ENCODE assay signal across 14 cellular contexts in genomic region chr1:56156937-56157336, GRCh38.
A peak's percentile ranks its signal among the peaks of the same experiment; 100 is the strongest.
DNase-seq lines count a peak whose midpoint lies in the region; ATAC-seq and TF ChIP-seq lines count a peak whose summit lies in the region.
"Had no signal": no experiment of that assay in that cellular context is flagged by ENCODE, and none has a peak within 500 bp of the region (broad histone marks: within the 10 kb centered on the region; RNA-seq: fewer than 3 reads in every experiment).

No MANE protein-coding gene starts in this region.

- no peak overlapping the region for H4K5ac ChIP-seq in H9 (ENCODE audit: insufficient read length, low read depth, low read length)

- no peaks in the 10 kb centered on the region for H4K20me1 ChIP-seq in H9 (ENCODE audit: control insufficient read depth, insufficient read depth, insufficient read length)

- H3K4me3 Mint-ChIP-seq in H9 (no peak overlapping the region), WTC11 (no peak overlapping the region)
- H3K4me3 Mint-ChIP-seq in activated T-helper 2 cell treated with anti-CD3 and anti-CD28 coated beads, Interferon-gamma antibody, Interleukin-2, Interleukin-4, amounts not matched to agents 10 μg/mL and 5 μg/mL and 100 μg/mL, durations not matched to agents 14 hours and 24 hours and 36 hours (ENCODE audit: low read depth) = no peak overlapping the region
- H3K4me3 Mint-ChIP-seq: IgD-negative memory B cell had no signal

- CTCF ChIA-PET in WTC11 (lab: Charles Lee) = no interaction called here

- H3K79me2 ChIP-seq in H9 (ENCODE audit: insufficient read depth, low read length) = no peaks in the 10 kb centered on the region

- no peak overlapping the region for H3K9ac ChIP-seq in H9 (ENCODE audit: extremely low read depth, insufficient read length, low read length)
- H3K9ac ChIP-seq: SK-N-SH had no signal

- TF ChIP-seq CTCF in H9 (conservative IDR thresholded peaks at IDR 0.05) = no peak
- TF ChIP-seq CTCF in WTC11 (IDR thresholded peaks at IDR 0.05) = no peak

- H4K91ac ChIP-seq in H9 (ENCODE audit: insufficient read length, low read depth, low read length) = no peak overlapping the region

- no peak overlapping the region for H3K27ac ChIP-seq in H9 (ENCODE audit: insufficient read length, low read depth, low read length)

- H3K14ac ChIP-seq in H9 (ENCODE audit: insufficient read depth, low read length) = no peak overlapping the region

- H3T11ph ChIP-seq in H9 (ENCODE audit: low read length) = no peak overlapping the region

- no peak overlapping the region for H4K8ac ChIP-seq in H9 (replicated peaks; ENCODE audit: insufficient read length, low read depth, low read length)

- no peaks in the 10 kb centered on the region; a peak in 1 of 5 replicates for H3K9me3 Mint-ChIP-seq in H9
- no peaks in the 10 kb centered on the region; the same call in 1 of the 2 replicates for H3K9me3 Mint-ChIP-seq in WTC11
- no peaks in the 10 kb centered on the region for H3K9me3 Mint-ChIP-seq in activated T-helper 2 cell treated with anti-CD3 and anti-CD28 coated beads, Interferon-gamma antibody, Interleukin-2, Interleukin-4, amounts not matched to agents 10 μg/mL and 5 μg/mL and 100 μg/mL, durations not matched to agents 14 hours and 24 hours and 36 hours

- H3K4me2 ChIP-seq in H9 (ENCODE audit: insufficient read depth, insufficient read length, low read length) = no peak overlapping the region
- H3K4me2 ChIP-seq: SK-N-SH had no signal

- DNase-seq in ELF-1 (ENCODE audit: low read depth, low spot score) (peak; percentile 10), H9 (peak; percentile 35), WTC11 (ENCODE audit: low spot score) (no peak), sciatic nerve (ENCODE audit: low spot score) (no peak), COLO668 (lab: John Stamatoyannopoulos, UW; ENCODE audit: unreplicated experiment) (no peak)
- no peak for DNase-seq in activated T-helper 2 cell treated with anti-CD3 and anti-CD28 coated beads, Interferon-gamma antibody, Interleukin-2, Interleukin-4, amounts not matched to agents 10 μg/mL and 5 μg/mL and 100 μg/mL, durations not matched to agents 14 hours and 24 hours and 36 hours (ENCODE audit: low spot score)
- DNase-seq: BE2C, Kasumi-1, NCI-H1694, PC-3, SIG-M5, SK-N-SH had no signal

- H2BK12ac ChIP-seq in H9 (ENCODE audit: insufficient read length, low read depth, low read length) = no peak overlapping the region

- H2BK120ac ChIP-seq in H9 (ENCODE audit: low read depth, low read length, poor library complexity, severe bottlenecking) = no peak overlapping the region

- ATAC-seq in WTC11 (peak; percentile 67), sciatic nerve (peak; percentile 65), GM21723 (IDR thresholded peaks at IDR 0.05; ENCODE audit: unreplicated experiment) (no peak)
- ATAC-seq: PC-3 had no signal

- intact Hi-C loops in sciatic nerve (cut with DNase I) = no loop called here
- intact Hi-C loops in activated T-helper 2 cell treated with anti-CD3 and anti-CD28 coated beads, Interferon-gamma antibody, Interleukin-2, Interleukin-4, amounts not matched to agents 10 μg/mL and 5 μg/mL and 100 μg/mL, durations not matched to agents 14 hours and 24 hours and 36 hours (cut with micrococcal nuclease) = no loop called here

- no peak overlapping the region for H2BK15ac ChIP-seq in H9 (ENCODE audit: low read depth, low read length)

- H3K27me3 Mint-ChIP-seq in H9 (ENCODE audit: low read depth) (no peaks in the 10 kb centered on the region), WTC11 (ENCODE audit: low read depth) (no peaks in the 10 kb centered on the region)
- H3K27me3 Mint-ChIP-seq in activated T-helper 2 cell treated with anti-CD3 and anti-CD28 coated beads, Interferon-gamma antibody, Interleukin-2, Interleukin-4, amounts not matched to agents 10 μg/mL and 5 μg/mL and 100 μg/mL, durations not matched to agents 14 hours and 24 hours and 36 hours (ENCODE audit: low read depth) = no peaks in the 10 kb centered on the region

- no peak overlapping the region for H3K4ac ChIP-seq in H9 (ENCODE audit: low read depth, low read length)

- H3K27me3 ChIP-seq in H9 (ENCODE audit: insufficient read depth, low read length) = no peaks in the 10 kb centered on the region
- H3K27me3 ChIP-seq: BE2C had no signal

- no CpG with 5 or more reads among the region's 6 CpGs for WGBS in H9 (ENCODE audit: extremely low coverage, insufficient read length, low lambda C conversion rate)

- H3K36me3 Mint-ChIP-seq in H9 (ENCODE audit: insufficient read depth in 1 of 3, low read depth in 3 of 3) = no peaks in the 10 kb centered on the region; a peak in 1 of 7 replicates
- no peaks in the 10 kb centered on the region for H3K36me3 Mint-ChIP-seq in WTC11
- H3K36me3 Mint-ChIP-seq in activated T-helper 2 cell treated with anti-CD3 and anti-CD28 coated beads, Interferon-gamma antibody, Interleukin-2, Interleukin-4, amounts not matched to agents 10 μg/mL and 5 μg/mL and 100 μg/mL, durations not matched to agents 14 hours and 24 hours and 36 hours (ENCODE audit: low read depth) = no peaks in the 10 kb centered on the region
- H3K36me3 Mint-ChIP-seq: IgD-negative memory B cell had no signal

- no peak overlapping the region for H3K18ac ChIP-seq in H9 (ENCODE audit: insufficient read length, low read depth, low read length)

- no peaks in the 10 kb centered on the region for H3K9me3 ChIP-seq in H9 (ENCODE audit: control insufficient read depth, low read depth, low read length)
- H3K9me3 ChIP-seq: BE2C, SK-N-SH had no signal

- H2AK5ac ChIP-seq in H9 (ENCODE audit: insufficient read length, low read length) = no peak overlapping the region

- POLR2A ChIA-PET in WTC11 (lab: Charles Lee) = no interaction called here

- H3K23me2 ChIP-seq in H9 (ENCODE audit: insufficient read length, low read depth, low read length, poor library complexity, severe bottlenecking) = no peaks in the 10 kb centered on the region

- H2AFZ ChIP-seq in H9 (ENCODE audit: low read length) = no peak overlapping the region

- no peak overlapping the region for H2BK20ac ChIP-seq in H9 (ENCODE audit: low read depth, low read length, poor library complexity, severe bottlenecking)

- peaks cover 0 to 2% of the 10 kb centered on the region in 2 experiments; a peak in 2 of 4 replicates for H3K4me1 Mint-ChIP-seq in H9
- H3K4me1 Mint-ChIP-seq in WTC11 = peaks cover 11% of the 10 kb centered on the region
- H3K4me1 Mint-ChIP-seq in activated T-helper 2 cell treated with anti-CD3 and anti-CD28 coated beads, Interferon-gamma antibody, Interleukin-2, Interleukin-4, amounts not matched to agents 10 μg/mL and 5 μg/mL and 100 μg/mL, durations not matched to agents 14 hours and 24 hours and 36 hours (ENCODE audit: low read depth) = no peaks in the 10 kb centered on the region

- no peak overlapping the region for H3K56ac ChIP-seq in H9 (ENCODE audit: insufficient read length, low read depth, low read length)

- H2BK5ac ChIP-seq in H9 (ENCODE audit: insufficient read length, low read length) = no peak overlapping the region

- H3K27ac Mint-ChIP-seq in H9 (peak overlapping the region in 1 of 3 experiments; percentile 45; a peak in 1 of 7 replicates), WTC11 (no peak overlapping the region)
- no peak overlapping the region for H3K27ac Mint-ChIP-seq in activated T-helper 2 cell treated with anti-CD3 and anti-CD28 coated beads, Interferon-gamma antibody, Interleukin-2, Interleukin-4, amounts not matched to agents 10 μg/mL and 5 μg/mL and 100 μg/mL, durations not matched to agents 14 hours and 24 hours and 36 hours
- H3K27ac Mint-ChIP-seq: IgD-negative memory B cell had no signal

- H3K23ac ChIP-seq in H9 (ENCODE audit: insufficient read length, low read depth, low read length) = no peak overlapping the region

- no peaks in the 10 kb centered on the region for H3K79me1 ChIP-seq in H9 (ENCODE audit: insufficient read depth, low read depth, low read length, poor library complexity, severe bottlenecking)

- H3K4me1 ChIP-seq in H9 (ENCODE audit: insufficient read depth, low read length) = no peaks in the 10 kb centered on the region
- H3K4me1 ChIP-seq: BE2C had no signal

TF ChIP-seq in WTC11, 78 proteins besides CTCF, POLR2A, EP300 and RAD21:
- no peak for TF ChIP-seq TEAD4 (CRISPR knock-in tag; IDR thresholded peaks at IDR 0.05)

Comparison
In these comparisons a context has a peak if more than half of its experiments do, and no peak if none do; other contexts are left out.
1. DNase-seq: peak in ELF-1 (single experiment) and H9 (single experiment); none in WTC11 (single experiment), sciatic nerve (single experiment), activated T-helper 2 cell treated with anti-CD3 and anti-CD28 coated beads, Interferon-gamma antibody, Interleukin-2, Interleukin-4, amounts not matched to agents 10 μg/mL and 5 μg/mL and 100 μg/mL, durations not matched to agents 14 hours and 24 hours and 36 hours (single experiment) and COLO668 (single experiment).